9 cellular contexts compared by ENCODE assay signal in the genomic region with DNA sequence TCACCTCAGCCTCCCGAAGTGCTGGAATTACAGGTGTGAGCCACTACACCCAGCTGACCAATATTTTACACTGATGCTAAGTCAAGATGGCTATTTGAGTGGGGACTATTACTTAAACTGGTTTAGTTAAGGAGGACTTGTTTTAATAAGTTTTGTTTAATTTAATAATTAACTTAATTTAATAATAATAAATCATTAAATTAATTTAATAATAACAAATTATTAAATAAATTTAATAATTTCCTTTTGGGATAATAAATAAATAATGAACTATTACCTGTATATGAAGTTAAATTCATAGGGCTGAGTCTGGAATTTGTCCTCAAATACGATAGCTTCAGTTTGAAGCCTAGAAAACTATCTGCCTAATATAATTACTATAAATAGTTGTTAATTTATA.
"Had no signal": no experiment of that assay in that cellular context is flagged by ENCODE, and none has a peak within 500 bp of the region (broad histone marks: within the 10 kb centered on the region; RNA-seq: fewer than 3 reads in every experiment).

No MANE protein-coding gene starts in this region.

- H3K4me2 ChIP-seq: GM23338 had no signal

- H3K4me1 Mint-ChIP-seq: IgD-negative memory B cell had no signal

- H3K36me3 Mint-ChIP-seq: IgD-negative memory B cell had no signal

- H3K27ac ChIP-seq: HL-60 had no signal

- ATAC-seq: GM23338, HepG2 had no signal

- DNase-seq: H9, HCEC 1CT, KBM-7 had no signal

- H3K27ac Mint-ChIP-seq: GM23338, H9 had no signal

- H3K27me3 Mint-ChIP-seq: IgD-negative memory B cell had no signal

- FAIRE-seq: H1, H54, HepG2 had no signal

- H3K4me3 Mint-ChIP-seq: GM23338, H9, IgD-negative memory B cell had no signal

- H3K4me3 ChIP-seq: GM23338 had no signal
